ENCODE assay signal across 23 cellular contexts in the genomic region with DNA sequence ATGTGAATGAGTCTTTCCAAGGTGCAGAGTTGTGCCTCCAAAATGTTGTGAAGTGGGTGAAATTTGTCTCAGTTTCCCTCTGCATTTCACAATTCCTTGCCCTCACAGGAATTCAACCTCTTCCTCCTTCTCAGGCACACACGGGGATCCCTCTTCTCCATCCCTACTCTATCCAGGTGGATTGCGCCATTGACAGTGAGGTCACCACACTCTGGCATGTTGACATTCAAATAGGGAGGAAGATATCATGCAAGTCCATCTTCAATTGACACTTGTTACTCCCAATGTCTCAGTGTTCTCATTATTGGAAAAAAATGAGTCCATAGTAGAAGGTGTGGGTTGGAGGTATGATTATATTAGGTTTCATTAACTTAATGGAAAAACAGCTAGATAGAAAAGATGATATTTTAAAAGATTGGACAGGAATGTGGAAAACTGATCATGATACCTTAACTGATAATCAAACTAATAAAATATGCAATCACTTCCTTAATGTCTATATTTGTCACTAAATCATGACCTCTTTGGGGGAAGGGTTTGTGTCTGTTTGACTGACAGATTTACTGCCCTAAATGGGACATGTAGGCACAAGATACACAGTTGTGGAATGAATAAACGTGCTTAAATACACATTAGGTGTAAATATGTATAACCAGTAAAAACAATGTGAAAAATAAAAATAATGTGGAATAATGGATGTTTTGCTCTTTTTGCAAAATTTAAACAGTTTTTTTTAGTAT.
"Had no signal": no experiment of that assay in that cellular context is flagged by ENCODE, and none has a peak within 500 bp of the region (broad histone marks: within the 10 kb centered on the region; RNA-seq: fewer than 3 reads in every experiment).

No MANE protein-coding gene starts in this region.

- ATAC-seq: activated T-cell treated with anti-CD3 and anti-CD28 coated beads, Interleukin-2, amount 50 U/mL, for 72 hours; body of pancreas; left ventricle myocardium superior; naive thymus-derived CD4-positive, alpha-beta T cell; psoas muscle had no signal

- H3K36me3 ChIP-seq: cardiac muscle cell, colonic mucosa, ovary, right atrium auricular region, spleen, suprapubic skin had no signal

- H3K4me3 ChIP-seq: body of pancreas, cardiac muscle cell, colonic mucosa, ovary, psoas muscle, right atrium auricular region, spleen, suprapubic skin had no signal

- DNase-seq: activated CD4-positive, alpha-beta T cell treated with anti-CD3 and anti-CD28 coated beads for 4 hours; activated CD4-positive, alpha-beta T cell treated with anti-CD3 and anti-CD28 coated beads, Interleukin-2, amount 50 U/mL, for 4 hours; activated effector memory CD4-positive, alpha-beta T cell treated with Interleukin-2 at 50 U/mL for 16 hours; activated naive CD4-positive, alpha-beta T cell treated with Interleukin-2 at 50 U/mL for 16 hours; activated T-cell treated with anti-CD3 and anti-CD28 coated beads for 4 hours; activated T-cell treated with anti-CD3 and anti-CD28 coated beads, Interleukin-2, amount 50 U/mL, for 72 hours; aorta; body of pancreas; cerebellar nuclear complex; colonic mucosa; effector CD8-positive, alpha-beta T cell; left ventricle myocardium superior; naive thymus-derived CD4-positive, alpha-beta T cell; ovary; psoas muscle; spleen; stimulated activated naive CD4-positive, alpha-beta T cell; T-helper 1 cell; trophoblast cell had no signal

- H3K27ac ChIP-seq: body of pancreas, cardiac muscle cell, colonic mucosa, ovary, psoas muscle, right atrium auricular region, suprapubic skin, VCaP had no signal

- H3K27me3 ChIP-seq: body of pancreas, cardiac muscle cell, colonic mucosa, ovary, right atrium auricular region, spleen, suprapubic skin had no signal

- H3K4me1 ChIP-seq: body of pancreas, colonic mucosa, psoas muscle, right atrium auricular region had no signal

- H3K9me3 ChIP-seq: body of pancreas, colonic mucosa, ovary, psoas muscle, right atrium auricular region, spleen, suprapubic skin had no signal
